1 cellular context compared by ENCODE assay signal in the genomic region with DNA sequence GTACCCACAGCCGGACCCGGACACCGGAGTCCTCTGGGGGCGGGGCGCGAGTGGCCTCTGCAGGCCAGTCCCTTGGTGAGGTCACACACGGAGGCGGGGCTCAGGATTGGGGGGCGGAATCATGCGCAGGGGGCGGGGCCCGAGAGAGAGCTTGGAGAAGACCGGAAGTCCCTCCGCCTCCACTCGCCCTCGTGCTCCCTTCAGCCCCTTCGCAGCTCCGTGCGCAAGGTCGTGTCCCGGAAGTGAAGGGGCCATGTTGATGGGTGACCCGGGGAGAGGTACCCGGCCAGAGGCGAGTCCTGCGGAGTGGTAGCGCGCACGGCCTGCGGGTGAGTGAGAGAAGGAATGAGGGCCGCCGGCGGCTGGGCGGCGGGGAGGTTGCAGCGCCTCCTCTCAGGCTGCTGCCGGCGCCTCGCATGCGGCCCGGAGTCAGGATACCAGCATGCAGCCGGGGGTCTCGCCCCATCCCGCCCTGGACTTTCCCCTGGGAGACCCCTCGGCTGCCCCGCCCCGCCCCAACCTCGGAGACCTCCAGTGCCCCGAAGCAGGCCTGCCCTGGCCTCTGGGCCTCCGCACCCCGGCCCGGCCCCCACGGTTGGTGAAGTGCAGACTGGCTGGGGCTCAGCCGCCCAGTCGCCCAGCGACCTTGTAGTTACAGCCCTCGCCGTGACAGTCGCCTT.
TF ChIP-seq lines count a peak whose summit lies in the region.

A gene (plus strand): TSS at position 182 of the 680 bp plus-strand sequence. CDS start 9,005 bp downstream, outside the sequence.

TF ChIP-seq in HepG2, 621 proteins besides CTCF, POLR2A, EP300 and RAD21 (continued from another document and continues in another):
- TF ChIP-seq, protein P1, sequence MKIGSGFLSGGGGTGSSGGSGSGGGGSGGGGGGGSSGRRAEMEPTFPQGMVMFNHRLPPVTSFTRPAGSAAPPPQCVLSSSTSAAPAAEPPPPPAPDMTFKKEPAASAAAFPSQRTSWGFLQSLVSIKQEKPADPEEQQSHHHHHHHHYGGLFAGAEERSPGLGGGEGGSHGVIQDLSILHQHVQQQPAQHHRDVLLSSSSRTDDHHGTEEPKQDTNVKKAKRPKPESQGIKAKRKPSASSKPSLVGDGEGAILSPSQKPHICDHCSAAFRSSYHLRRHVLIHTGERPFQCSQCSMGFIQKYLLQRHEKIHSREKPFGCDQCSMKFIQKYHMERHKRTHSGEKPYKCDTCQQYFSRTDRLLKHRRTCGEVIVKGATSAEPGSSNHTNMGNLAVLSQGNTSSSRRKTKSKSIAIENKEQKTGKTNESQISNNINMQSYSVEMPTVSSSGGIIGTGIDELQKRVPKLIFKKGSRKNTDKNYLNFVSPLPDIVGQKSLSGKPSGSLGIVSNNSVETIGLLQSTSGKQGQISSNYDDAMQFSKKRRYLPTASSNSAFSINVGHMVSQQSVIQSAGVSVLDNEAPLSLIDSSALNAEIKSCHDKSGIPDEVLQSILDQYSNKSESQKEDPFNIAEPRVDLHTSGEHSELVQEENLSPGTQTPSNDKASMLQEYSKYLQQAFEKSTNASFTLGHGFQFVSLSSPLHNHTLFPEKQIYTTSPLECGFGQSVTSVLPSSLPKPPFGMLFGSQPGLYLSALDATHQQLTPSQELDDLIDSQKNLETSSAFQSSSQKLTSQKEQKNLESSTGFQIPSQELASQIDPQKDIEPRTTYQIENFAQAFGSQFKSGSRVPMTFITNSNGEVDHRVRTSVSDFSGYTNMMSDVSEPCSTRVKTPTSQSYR (CRISPR knock-in tag; IDR thresholded peaks at IDR 0.05; ENCODE audit: borderline replicate concordance): no peak
- TF ChIP-seq FOXO1 (CRISPR knock-in tag; IDR thresholded peaks at IDR 0.05) (peak; percentile 75), HMG20A (CRISPR knock-in tag; IDR thresholded peaks at IDR 0.05; ENCODE audit: borderline replicate concordance) (no peak), TBL1XR1 (IDR thresholded peaks at IDR 0.05; ENCODE audit: borderline replicate concordance, low read length, partially characterized antibody) (no peak), NFYB (CRISPR knock-in tag; IDR thresholded peaks at IDR 0.05) (peak; percentile 55), POLR2AphosphoS5 (IDR thresholded peaks at IDR 0.05; ENCODE audit: low read depth, low read length) (peak; percentile 77), ZNF17 (CRISPR knock-in tag; IDR thresholded peaks at IDR 0.05) (no peak), JUNB (CRISPR knock-in tag; IDR thresholded peaks at IDR 0.05; ENCODE audit: borderline replicate concordance) (no peak), SNRNP70 (IDR thresholded peaks at IDR 0.05; ENCODE audit: low read depth, low read length) (no peak), MED13 (CRISPR knock-in tag; IDR thresholded peaks at IDR 0.05) (peak; percentile 30; the same call in 1 of the 2 replicates), GATA4 (IDR thresholded peaks at IDR 0.05; ENCODE audit: borderline replicate concordance, low read depth) (no peak), TSC22D2 (CRISPR knock-in tag; IDR thresholded peaks at IDR 0.05; ENCODE audit: borderline replicate concordance) (no peak; the same call in 1 of the 2 replicates), TARDBP (CRISPR knock-in tag; IDR thresholded peaks at IDR 0.05) (no peak), SMARCE1 (IDR thresholded peaks at IDR 0.05; ENCODE audit: borderline replicate concordance) (no peak), HNF4A (CRISPR knock-in tag; IDR thresholded peaks at IDR 0.05) (peak; percentile 52; the same call in 1 of the 2 replicates), ZNF343 (CRISPR knock-in tag; IDR thresholded peaks at IDR 0.05) (peak; percentile 69; the same call in 1 of the 2 replicates), CHCHD3 (CRISPR knock-in tag; IDR thresholded peaks at IDR 0.05) (no peak), IKZF4 (CRISPR knock-in tag; IDR thresholded peaks at IDR 0.05; ENCODE audit: borderline replicate concordance, low read depth, not compliant biosample characterization) (peak; percentile 81), RARG (CRISPR knock-in tag; IDR thresholded peaks at IDR 0.05; ENCODE audit: low read depth) (0 out of 2 replicates have a peak, but pooled peaks have one; percentile 50), FOXA3 (CRISPR knock-in tag; IDR thresholded peaks at IDR 0.05) (peak; percentile 64), GTF3A (CRISPR knock-in tag; conservative IDR thresholded peaks at IDR 0.05) (no peak), RNF2 (conservative IDR thresholded peaks at IDR 0.05; ENCODE audit: low read depth) (no peak), ATM (IDR thresholded peaks at IDR 0.05; ENCODE audit: borderline replicate concordance) (no peak), KDM6A (CRISPR knock-in tag; IDR thresholded peaks at IDR 0.05; ENCODE audit: low read depth) (no peak), ZBTB42 (CRISPR knock-in tag; IDR thresholded peaks at IDR 0.05) (no peak; the same call in 1 of the 2 replicates), FOSL1 (CRISPR knock-in tag; IDR thresholded peaks at IDR 0.05; ENCODE audit: borderline replicate concordance) (no peak), ZNF260 (CRISPR knock-in tag; IDR thresholded peaks at IDR 0.05; ENCODE audit: borderline replicate concordance, low read depth) (no peak), ZNF510 (CRISPR knock-in tag; IDR thresholded peaks at IDR 0.05; ENCODE audit: low read depth) (peak; percentile 89), KDM2A (CRISPR knock-in tag; IDR thresholded peaks at IDR 0.05; ENCODE audit: borderline replicate concordance, low read depth) (peak; percentile 88), SUZ12 (IDR thresholded peaks at IDR 0.05; ENCODE audit: low read depth, low read length) (no peak), FOXK1 (CRISPR knock-in tag; IDR thresholded peaks at IDR 0.05; ENCODE audit: borderline replicate concordance, low read depth) (peak; percentile 92; the same call in 1 of the 2 replicates)
- TF ChIP-seq, protein P2, sequence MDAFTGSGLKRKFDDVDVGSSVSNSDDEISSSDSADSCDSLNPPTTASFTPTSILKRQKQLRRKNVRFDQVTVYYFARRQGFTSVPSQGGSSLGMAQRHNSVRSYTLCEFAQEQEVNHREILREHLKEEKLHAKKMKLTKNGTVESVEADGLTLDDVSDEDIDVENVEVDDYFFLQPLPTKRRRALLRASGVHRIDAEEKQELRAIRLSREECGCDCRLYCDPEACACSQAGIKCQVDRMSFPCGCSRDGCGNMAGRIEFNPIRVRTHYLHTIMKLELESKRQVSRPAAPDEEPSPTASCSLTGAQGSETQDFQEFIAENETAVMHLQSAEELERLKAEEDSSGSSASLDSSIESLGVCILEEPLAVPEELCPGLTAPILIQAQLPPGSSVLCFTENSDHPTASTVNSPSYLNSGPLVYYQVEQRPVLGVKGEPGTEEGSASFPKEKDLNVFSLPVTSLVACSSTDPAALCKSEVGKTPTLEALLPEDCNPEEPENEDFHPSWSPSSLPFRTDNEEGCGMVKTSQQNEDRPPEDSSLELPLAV (CRISPR knock-in tag; conservative IDR thresholded peaks at IDR 0.05; ENCODE audit: low read depth): no peak
- TF ChIP-seq, protein P3, sequence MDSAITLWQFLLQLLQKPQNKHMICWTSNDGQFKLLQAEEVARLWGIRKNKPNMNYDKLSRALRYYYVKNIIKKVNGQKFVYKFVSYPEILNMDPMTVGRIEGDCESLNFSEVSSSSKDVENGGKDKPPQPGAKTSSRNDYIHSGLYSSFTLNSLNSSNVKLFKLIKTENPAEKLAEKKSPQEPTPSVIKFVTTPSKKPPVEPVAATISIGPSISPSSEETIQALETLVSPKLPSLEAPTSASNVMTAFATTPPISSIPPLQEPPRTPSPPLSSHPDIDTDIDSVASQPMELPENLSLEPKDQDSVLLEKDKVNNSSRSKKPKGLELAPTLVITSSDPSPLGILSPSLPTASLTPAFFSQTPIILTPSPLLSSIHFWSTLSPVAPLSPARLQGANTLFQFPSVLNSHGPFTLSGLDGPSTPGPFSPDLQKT (CRISPR knock-in tag; IDR thresholded peaks at IDR 0.05; ENCODE audit: borderline replicate concordance): no peak
- TF ChIP-seq, protein P4, sequence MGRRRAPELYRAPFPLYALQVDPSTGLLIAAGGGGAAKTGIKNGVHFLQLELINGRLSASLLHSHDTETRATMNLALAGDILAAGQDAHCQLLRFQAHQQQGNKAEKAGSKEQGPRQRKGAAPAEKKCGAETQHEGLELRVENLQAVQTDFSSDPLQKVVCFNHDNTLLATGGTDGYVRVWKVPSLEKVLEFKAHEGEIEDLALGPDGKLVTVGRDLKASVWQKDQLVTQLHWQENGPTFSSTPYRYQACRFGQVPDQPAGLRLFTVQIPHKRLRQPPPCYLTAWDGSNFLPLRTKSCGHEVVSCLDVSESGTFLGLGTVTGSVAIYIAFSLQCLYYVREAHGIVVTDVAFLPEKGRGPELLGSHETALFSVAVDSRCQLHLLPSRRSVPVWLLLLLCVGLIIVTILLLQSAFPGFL (CRISPR knock-in tag; IDR thresholded peaks at IDR 0.05): no peak
- TF ChIP-seq, protein P5, sequence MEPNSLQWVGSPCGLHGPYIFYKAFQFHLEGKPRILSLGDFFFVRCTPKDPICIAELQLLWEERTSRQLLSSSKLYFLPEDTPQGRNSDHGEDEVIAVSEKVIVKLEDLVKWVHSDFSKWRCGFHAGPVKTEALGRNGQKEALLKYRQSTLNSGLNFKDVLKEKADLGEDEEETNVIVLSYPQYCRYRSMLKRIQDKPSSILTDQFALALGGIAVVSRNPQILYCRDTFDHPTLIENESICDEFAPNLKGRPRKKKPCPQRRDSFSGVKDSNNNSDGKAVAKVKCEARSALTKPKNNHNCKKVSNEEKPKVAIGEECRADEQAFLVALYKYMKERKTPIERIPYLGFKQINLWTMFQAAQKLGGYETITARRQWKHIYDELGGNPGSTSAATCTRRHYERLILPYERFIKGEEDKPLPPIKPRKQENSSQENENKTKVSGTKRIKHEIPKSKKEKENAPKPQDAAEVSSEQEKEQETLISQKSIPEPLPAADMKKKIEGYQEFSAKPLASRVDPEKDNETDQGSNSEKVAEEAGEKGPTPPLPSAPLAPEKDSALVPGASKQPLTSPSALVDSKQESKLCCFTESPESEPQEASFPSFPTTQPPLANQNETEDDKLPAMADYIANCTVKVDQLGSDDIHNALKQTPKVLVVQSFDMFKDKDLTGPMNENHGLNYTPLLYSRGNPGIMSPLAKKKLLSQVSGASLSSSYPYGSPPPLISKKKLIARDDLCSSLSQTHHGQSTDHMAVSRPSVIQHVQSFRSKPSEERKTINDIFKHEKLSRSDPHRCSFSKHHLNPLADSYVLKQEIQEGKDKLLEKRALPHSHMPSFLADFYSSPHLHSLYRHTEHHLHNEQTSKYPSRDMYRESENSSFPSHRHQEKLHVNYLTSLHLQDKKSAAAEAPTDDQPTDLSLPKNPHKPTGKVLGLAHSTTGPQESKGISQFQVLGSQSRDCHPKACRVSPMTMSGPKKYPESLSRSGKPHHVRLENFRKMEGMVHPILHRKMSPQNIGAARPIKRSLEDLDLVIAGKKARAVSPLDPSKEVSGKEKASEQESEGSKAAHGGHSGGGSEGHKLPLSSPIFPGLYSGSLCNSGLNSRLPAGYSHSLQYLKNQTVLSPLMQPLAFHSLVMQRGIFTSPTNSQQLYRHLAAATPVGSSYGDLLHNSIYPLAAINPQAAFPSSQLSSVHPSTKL (CRISPR knock-in tag; IDR thresholded peaks at IDR 0.05): peak; percentile 37; the same call in 1 of the 2 replicates
- TF ChIP-seq, protein P6, sequence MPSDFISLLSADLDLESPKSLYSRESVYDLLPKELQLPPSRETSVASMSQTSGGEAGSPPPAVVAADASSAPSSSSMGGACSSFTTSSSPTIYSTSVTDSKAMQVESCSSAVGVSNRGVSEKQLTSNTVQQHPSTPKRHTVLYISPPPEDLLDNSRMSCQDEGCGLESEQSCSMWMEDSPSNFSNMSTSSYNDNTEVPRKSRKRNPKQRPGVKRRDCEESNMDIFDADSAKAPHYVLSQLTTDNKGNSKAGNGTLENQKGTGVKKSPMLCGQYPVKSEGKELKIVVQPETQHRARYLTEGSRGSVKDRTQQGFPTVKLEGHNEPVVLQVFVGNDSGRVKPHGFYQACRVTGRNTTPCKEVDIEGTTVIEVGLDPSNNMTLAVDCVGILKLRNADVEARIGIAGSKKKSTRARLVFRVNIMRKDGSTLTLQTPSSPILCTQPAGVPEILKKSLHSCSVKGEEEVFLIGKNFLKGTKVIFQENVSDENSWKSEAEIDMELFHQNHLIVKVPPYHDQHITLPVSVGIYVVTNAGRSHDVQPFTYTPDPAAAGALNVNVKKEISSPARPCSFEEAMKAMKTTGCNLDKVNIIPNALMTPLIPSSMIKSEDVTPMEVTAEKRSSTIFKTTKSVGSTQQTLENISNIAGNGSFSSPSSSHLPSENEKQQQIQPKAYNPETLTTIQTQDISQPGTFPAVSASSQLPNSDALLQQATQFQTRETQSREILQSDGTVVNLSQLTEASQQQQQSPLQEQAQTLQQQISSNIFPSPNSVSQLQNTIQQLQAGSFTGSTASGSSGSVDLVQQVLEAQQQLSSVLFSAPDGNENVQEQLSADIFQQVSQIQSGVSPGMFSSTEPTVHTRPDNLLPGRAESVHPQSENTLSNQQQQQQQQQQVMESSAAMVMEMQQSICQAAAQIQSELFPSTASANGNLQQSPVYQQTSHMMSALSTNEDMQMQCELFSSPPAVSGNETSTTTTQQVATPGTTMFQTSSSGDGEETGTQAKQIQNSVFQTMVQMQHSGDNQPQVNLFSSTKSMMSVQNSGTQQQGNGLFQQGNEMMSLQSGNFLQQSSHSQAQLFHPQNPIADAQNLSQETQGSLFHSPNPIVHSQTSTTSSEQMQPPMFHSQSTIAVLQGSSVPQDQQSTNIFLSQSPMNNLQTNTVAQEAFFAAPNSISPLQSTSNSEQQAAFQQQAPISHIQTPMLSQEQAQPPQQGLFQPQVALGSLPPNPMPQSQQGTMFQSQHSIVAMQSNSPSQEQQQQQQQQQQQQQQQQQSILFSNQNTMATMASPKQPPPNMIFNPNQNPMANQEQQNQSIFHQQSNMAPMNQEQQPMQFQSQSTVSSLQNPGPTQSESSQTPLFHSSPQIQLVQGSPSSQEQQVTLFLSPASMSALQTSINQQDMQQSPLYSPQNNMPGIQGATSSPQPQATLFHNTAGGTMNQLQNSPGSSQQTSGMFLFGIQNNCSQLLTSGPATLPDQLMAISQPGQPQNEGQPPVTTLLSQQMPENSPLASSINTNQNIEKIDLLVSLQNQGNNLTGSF (CRISPR knock-in tag; IDR thresholded peaks at IDR 0.05): no peak
- TF ChIP-seq, protein P7, sequence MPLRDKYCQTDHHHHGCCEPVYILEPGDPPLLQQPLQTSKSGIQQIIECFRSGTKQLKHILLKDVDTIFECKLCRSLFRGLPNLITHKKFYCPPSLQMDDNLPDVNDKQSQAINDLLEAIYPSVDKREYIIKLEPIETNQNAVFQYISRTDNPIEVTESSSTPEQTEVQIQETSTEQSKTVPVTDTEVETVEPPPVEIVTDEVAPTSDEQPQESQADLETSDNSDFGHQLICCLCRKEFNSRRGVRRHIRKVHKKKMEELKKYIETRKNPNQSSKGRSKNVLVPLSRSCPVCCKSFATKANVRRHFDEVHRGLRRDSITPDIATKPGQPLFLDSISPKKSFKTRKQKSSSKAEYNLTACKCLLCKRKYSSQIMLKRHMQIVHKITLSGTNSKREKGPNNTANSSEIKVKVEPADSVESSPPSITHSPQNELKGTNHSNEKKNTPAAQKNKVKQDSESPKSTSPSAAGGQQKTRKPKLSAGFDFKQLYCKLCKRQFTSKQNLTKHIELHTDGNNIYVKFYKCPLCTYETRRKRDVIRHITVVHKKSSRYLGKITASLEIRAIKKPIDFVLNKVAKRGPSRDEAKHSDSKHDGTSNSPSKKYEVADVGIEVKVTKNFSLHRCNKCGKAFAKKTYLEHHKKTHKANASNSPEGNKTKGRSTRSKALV (CRISPR knock-in tag; IDR thresholded peaks at IDR 0.05): 0 out of 2 replicates have a peak, but pooled peaks have one; percentile 13
- TF ChIP-seq, protein P8, sequence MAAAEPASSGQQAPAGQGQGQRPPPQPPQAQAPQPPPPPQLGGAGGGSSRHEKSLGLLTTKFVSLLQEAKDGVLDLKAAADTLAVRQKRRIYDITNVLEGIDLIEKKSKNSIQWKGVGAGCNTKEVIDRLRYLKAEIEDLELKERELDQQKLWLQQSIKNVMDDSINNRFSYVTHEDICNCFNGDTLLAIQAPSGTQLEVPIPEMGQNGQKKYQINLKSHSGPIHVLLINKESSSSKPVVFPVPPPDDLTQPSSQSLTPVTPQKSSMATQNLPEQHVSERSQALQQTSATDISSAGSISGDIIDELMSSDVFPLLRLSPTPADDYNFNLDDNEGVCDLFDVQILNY (CRISPR knock-in tag; conservative IDR thresholded peaks at IDR 0.05): no peak
